Comparison of ENCODE assay signal across 9 cellular contexts in the genomic region with DNA sequence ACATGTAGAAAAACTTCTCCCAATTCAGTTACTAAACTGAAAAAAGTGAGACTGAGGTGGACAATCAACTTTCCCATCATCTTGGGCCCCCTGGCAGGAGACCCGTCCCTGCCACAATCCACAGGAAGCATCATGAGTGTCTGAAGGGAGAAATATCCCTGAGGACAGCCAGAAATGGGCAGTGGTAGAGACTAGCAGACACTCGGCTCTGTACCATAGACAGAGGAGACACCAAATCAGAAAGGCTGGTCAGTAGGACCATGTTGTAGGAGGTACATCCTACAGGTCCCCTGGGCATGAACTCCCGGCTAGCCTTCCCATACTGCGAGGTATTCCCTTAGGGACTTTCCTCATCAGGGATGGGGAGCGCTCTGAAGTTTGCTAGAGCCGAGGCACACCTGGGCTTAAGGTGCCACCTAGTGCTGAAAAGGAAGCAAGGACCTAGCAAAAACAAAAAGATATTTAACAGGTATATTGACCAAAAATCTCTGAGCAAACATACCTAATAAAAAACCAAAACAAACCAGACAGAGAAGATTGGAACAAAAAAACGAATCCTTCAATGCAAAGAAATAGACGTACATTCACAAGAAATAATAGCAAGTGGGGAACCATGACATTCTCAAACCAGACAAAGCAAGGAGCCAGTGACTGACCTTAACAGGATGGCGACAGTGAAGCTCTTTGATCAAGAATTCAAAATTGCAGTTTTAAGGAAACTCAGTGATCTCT. TPM values are rescaled to one million over a fixed set of nuclear protein-coding genes. Genes with fewer than 3 reads are reported as not detected.
DNase-seq lines count a peak whose midpoint lies in the region; ATAC-seq and TF ChIP-seq lines count a peak whose summit lies in the region.
"Had no signal": no experiment of that assay in that cellular context is flagged by ENCODE, and none has a peak within 500 bp of the region (broad histone marks: within the 10 kb centered on the region; RNA-seq: fewer than 3 reads in every experiment).

No MANE protein-coding gene starts in this region.

- CTCF ChIA-PET in RWPE1 (lab: Yijun Ruan, JAX): interaction anchor here (0.7 kb wide), 1 partner anchor 8 kb away, joined by 3 read pairs; no protein-coding TSS in a partner anchor

- TF ChIP-seq CTCF in BE2C (IDR thresholded peaks at IDR 0.05; ENCODE audit: low read depth, low read length) (peak; percentile 82), RWPE1 (conservative IDR thresholded peaks at IDR 0.05; ENCODE audit: low read depth) (peak; percentile 58)

- H3K4me1 ChIP-seq in BE2C: no peaks in the 10 kb centered on the region

- no peak for ATAC-seq in HG02885 (IDR thresholded peaks at IDR 0.05; ENCODE audit: poor library complexity, unreplicated experiment)
- ATAC-seq: left ventricle myocardium superior had no signal

- DNase-seq in BE2C (peak; percentile 56), HK-2 (ENCODE audit: unreplicated experiment) (peak; percentile 22), RWPE1 (ENCODE audit: low spot score) (peak; percentile 42), iPS DF 4.7 (ENCODE audit: extremely low read depth, low spot score) (peak; percentile 30), AG08396 (ENCODE audit: low spot score) (no peak), cerebellum (ENCODE audit: low spot score) (no peak), amygdala (lab: John Stamatoyannopoulos, UW) (no peak)
- DNase-seq: left ventricle myocardium superior had no signal

- no peaks in the 10 kb centered on the region for H3K27me3 ChIP-seq in BE2C

- no peaks in the 10 kb centered on the region for H3K36me3 ChIP-seq in BE2C

- H3K27ac ChIP-seq in RWPE1: no peak overlapping the region

- H3K9me3 ChIP-seq in BE2C: no peaks in the 10 kb centered on the region

- no peak overlapping the region for H3K4me3 ChIP-seq in BE2C (ENCODE audit: low read depth, low read length)

- POLR2A ChIA-PET in RWPE1 (lab: Yijun Ruan, JAX; ENCODE audit: low non-redundant PET): no interaction called here

RNA-seq across cellular contexts. Expression of gene HAUS3, which starts 55.6 kb away (rescaled TPM):
- polyA plus RNA-seq in BE2C (2012; ENCODE audit: insufficient read depth, insufficient read length, low read depth): 9.0 TPM
- 29.9 TPM for total RNA-seq in cerebellum

RNA-seq across cellular contexts. Expression of gene POLN, which starts 55.6 kb away (rescaled TPM):
- 0.93 TPM for polyA plus RNA-seq in BE2C (2012; ENCODE audit: insufficient read depth, insufficient read length, low read depth)
- 4.5 TPM for total RNA-seq in cerebellum

Comparison
In these comparisons a context has a peak if more than half of its experiments do, and no peak if none do; other contexts are left out.
1. DNase-seq: peak in BE2C (single experiment), HK-2 (single experiment), RWPE1 (single experiment) and iPS DF 4.7 (single experiment); none in AG08396 (single experiment), cerebellum (single experiment) and amygdala (0 of 56).